ENCODE assay signal across 1 cellular context in the genomic region with DNA sequence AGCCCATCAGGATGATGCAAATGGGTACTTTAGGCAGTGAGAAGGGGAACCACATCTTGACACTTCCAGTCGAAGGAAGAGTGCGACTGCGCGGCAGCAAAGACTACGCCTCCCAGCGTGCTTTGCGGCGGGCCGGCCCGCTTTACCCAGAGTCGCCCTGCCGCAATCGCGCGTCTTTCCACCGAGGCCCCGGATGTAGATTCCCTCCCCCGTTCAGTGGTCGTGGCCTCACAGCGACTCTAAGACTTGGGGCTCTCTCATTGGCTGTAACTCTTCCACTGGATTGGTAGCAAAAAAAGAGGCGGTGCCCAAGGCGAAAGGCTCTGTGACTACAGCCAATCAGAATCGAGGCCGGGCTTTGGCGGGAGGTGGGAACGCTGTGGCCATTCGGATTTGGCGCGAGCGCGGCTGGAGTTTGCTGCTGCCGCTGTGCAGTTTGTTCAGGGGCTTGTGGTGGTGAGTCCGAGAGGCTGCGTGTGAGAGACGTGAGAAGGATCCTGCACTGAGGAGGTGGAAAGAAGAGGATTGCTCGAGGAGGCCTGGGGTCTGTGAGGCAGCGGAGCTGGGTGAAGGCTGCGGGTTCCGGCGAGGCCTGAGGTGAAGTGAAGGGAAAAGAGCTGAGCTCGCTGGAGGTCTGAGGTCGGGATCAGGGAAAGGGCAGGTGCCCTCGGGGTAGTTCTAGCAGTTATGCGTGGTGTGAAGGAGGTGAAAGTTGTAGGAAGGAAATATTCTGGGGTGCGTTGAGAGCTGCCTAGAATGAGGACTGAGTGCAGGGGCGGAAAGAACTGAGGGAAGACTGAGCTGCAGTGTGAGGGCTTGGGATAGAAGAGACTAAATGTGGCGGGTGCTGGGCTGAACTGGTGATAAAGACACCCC.
TF ChIP-seq lines count a peak whose summit lies in the region.

A gene with protein sequence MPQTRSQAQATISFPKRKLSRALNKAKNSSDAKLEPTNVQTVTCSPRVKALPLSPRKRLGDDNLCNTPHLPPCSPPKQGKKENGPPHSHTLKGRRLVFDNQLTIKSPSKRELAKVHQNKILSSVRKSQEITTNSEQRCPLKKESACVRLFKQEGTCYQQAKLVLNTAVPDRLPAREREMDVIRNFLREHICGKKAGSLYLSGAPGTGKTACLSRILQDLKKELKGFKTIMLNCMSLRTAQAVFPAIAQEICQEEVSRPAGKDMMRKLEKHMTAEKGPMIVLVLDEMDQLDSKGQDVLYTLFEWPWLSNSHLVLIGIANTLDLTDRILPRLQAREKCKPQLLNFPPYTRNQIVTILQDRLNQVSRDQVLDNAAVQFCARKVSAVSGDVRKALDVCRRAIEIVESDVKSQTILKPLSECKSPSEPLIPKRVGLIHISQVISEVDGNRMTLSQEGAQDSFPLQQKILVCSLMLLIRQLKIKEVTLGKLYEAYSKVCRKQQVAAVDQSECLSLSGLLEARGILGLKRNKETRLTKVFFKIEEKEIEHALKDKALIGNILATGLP (plus strand): TSS at position 386 of the 876 bp plus-strand sequence. CDS start 1,542 bp downstream, outside the sequence.

TF ChIP-seq in HepG2, 621 proteins besides CTCF, POLR2A, EP300 and RAD21 (continued from another document and continues in another):
- TF ChIP-seq, protein P1, sequence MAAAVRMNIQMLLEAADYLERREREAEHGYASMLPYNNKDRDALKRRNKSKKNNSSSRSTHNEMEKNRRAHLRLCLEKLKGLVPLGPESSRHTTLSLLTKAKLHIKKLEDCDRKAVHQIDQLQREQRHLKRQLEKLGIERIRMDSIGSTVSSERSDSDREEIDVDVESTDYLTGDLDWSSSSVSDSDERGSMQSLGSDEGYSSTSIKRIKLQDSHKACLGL (CRISPR knock-in tag; IDR thresholded peaks at IDR 0.05): peak; percentile 94
- peak; percentile 94; the same call in 1 of the 2 replicates for TF ChIP-seq DMAP1 (CRISPR knock-in tag; IDR thresholded peaks at IDR 0.05)
- no peak for TF ChIP-seq MAFG (CRISPR knock-in tag; IDR thresholded peaks at IDR 0.05)
- TF ChIP-seq, protein P2, sequence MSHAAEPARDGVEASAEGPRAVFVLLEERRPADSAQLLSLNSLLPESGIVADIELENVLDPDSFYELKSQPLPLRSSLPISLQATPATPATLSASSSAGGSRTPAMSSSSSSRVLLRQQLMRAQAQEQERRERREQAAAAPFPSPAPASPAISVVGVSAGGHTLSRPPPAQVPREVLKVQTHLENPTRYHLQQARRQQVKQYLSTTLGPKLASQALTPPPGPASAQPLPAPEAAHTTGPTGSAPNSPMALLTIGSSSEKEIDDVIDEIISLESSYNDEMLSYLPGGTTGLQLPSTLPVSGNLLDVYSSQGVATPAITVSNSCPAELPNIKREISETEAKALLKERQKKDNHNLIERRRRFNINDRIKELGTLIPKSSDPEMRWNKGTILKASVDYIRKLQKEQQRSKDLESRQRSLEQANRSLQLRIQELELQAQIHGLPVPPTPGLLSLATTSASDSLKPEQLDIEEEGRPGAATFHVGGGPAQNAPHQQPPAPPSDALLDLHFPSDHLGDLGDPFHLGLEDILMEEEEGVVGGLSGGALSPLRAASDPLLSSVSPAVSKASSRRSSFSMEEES (CRISPR knock-in tag; IDR thresholded peaks at IDR 0.05): no peak; the same call in 1 of the 2 replicates
- no peak for TF ChIP-seq ZNF234 (CRISPR knock-in tag; conservative IDR thresholded peaks at IDR 0.05)
- TF ChIP-seq ZFAT (CRISPR knock-in tag; conservative IDR thresholded peaks at IDR 0.05): 0 out of 2 replicates have a peak, but pooled peaks have one; percentile 33
- TF ChIP-seq TGIF2 (CRISPR knock-in tag; IDR thresholded peaks at IDR 0.05): peak; percentile 98
- TF ChIP-seq, protein P3, sequence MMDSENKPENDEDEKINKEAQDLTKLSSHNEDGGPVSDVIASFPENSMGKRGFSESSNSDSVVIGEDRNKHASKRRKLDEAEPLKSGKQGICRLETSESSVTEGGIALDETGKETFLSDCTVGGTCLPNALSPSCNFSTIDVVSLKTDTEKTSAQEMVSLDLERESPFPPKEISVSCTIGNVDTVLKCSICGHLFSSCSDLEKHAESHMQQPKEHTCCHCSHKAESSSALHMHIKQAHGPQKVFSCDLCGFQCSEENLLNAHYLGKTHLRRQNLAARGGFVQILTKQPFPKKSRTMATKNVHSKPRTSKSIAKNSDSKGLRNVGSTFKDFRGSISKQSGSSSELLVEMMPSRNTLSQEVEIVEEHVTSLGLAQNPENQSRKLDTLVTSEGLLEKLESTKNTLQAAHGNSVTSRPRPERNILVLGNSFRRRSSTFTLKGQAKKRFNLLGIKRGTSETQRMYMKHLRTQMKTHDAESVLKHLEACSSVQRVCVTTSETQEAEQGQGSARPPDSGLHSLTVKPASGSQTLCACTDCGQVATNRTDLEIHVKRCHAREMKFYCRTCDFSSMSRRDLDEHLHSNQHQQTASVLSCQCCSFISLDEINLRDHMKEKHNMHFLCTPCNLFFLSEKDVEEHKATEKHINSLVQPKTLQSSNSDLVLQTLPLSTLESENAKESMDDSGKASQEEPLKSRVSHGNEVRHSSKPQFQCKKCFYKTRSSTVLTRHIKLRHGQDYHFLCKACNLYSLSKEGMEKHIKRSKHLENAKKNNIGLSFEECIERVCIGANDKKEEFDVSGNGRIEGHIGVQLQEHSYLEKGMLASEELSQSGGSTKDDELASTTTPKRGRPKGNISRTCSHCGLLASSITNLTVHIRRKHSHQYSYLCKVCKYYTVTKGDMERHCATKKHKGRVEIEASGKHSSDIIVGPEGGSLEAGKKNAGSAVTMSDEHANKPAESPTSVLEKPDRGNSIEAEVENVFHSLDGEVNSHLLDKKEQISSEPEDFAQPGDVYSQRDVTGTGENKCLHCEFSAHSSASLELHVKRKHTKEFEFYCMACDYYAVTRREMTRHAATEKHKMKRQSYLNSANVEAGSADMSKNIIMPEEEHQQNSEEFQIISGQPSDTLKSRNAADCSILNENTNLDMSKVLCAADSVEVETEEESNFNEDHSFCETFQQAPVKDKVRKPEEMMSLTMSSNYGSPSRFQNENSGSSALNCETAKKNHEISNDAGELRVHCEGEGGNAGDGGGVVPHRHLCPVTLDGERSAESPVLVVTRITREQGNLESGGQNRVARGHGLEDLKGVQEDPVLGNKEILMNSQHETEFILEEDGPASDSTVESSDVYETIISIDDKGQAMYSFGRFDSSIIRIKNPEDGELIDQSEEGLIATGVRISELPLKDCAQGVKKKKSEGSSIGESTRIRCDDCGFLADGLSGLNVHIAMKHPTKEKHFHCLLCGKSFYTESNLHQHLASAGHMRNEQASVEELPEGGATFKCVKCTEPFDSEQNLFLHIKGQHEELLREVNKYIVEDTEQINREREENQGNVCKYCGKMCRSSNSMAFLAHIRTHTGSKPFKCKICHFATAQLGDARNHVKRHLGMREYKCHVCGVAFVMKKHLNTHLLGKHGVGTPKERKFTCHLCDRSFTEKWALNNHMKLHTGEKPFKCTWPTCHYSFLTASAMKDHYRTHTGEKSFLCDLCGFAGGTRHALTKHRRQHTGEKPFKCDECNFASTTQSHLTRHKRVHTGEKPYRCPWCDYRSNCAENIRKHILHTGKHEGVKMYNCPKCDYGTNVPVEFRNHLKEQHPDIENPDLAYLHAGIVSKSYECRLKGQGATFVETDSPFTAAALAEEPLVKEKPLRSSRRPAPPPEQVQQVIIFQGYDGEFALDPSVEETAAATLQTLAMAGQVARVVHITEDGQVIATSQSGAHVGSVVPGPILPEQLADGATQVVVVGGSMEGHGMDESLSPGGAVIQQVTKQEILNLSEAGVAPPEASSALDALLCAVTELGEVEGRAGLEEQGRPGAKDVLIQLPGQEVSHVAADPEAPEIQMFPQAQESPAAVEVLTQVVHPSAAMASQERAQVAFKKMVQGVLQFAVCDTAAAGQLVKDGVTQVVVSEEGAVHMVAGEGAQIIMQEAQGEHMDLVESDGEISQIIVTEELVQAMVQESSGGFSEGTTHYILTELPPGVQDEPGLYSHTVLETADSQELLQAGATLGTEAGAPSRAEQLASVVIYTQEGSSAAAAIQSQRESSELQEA (CRISPR knock-in tag; IDR thresholded peaks at IDR 0.05; ENCODE audit: not compliant biosample characterization): peak; percentile 81
- TF ChIP-seq ZNF766 (CRISPR knock-in tag; IDR thresholded peaks at IDR 0.05; ENCODE audit: borderline replicate concordance): no peak; the same call in 1 of the 2 replicates
- TF ChIP-seq, protein P4, sequence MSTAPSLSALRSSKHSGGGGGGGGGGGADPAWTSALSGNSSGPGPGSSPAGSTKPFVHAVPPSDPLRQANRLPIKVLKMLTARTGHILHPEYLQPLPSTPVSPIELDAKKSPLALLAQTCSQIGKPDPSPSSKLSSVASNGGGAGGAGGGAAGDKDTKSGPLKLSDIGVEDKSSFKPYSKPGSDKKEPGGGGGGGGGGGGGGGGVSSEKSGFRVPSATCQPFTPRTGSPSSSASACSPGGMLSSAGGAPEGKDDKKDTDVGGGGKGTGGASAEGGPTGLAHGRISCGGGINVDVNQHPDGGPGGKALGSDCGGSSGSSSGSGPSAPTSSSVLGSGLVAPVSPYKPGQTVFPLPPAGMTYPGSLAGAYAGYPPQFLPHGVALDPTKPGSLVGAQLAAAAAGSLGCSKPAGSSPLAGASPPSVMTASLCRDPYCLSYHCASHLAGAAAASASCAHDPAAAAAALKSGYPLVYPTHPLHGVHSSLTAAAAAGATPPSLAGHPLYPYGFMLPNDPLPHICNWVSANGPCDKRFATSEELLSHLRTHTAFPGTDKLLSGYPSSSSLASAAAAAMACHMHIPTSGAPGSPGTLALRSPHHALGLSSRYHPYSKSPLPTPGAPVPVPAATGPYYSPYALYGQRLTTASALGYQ (CRISPR knock-in tag; IDR thresholded peaks at IDR 0.05): 0 out of 2 replicates have a peak, but pooled peaks have one; percentile 30
- TF ChIP-seq MZF1 (CRISPR knock-in tag; IDR thresholded peaks at IDR 0.05; ENCODE audit: borderline replicate concordance): no peak
- TF ChIP-seq ZNF737 (CRISPR knock-in tag; IDR thresholded peaks at IDR 0.05; ENCODE audit: borderline replicate concordance): no peak
- TF ChIP-seq ZFYVE20 (CRISPR knock-in tag; IDR thresholded peaks at IDR 0.05; ENCODE audit: borderline replicate concordance, low read depth): no peak
- TF ChIP-seq, protein P5, sequence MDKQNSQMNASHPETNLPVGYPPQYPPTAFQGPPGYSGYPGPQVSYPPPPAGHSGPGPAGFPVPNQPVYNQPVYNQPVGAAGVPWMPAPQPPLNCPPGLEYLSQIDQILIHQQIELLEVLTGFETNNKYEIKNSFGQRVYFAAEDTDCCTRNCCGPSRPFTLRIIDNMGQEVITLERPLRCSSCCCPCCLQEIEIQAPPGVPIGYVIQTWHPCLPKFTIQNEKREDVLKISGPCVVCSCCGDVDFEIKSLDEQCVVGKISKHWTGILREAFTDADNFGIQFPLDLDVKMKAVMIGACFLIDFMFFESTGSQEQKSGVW (CRISPR knock-in tag; IDR thresholded peaks at IDR 0.05; ENCODE audit: borderline replicate concordance): no peak
- TF ChIP-seq NCOR1 (IDR thresholded peaks at IDR 0.05; ENCODE audit: borderline replicate concordance, low read length): peak; percentile 15; the same call in 1 of the 2 replicates
- TF ChIP-seq, protein P6, sequence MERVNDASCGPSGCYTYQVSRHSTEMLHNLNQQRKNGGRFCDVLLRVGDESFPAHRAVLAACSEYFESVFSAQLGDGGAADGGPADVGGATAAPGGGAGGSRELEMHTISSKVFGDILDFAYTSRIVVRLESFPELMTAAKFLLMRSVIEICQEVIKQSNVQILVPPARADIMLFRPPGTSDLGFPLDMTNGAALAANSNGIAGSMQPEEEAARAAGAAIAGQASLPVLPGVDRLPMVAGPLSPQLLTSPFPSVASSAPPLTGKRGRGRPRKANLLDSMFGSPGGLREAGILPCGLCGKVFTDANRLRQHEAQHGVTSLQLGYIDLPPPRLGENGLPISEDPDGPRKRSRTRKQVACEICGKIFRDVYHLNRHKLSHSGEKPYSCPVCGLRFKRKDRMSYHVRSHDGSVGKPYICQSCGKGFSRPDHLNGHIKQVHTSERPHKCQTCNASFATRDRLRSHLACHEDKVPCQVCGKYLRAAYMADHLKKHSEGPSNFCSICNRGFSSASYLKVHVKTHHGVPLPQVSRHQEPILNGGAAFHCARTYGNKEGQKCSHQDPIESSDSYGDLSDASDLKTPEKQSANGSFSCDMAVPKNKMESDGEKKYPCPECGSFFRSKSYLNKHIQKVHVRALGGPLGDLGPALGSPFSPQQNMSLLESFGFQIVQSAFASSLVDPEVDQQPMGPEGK (CRISPR knock-in tag; IDR thresholded peaks at IDR 0.05): no peak; the same call in 1 of the 2 replicates
- TF ChIP-seq, protein P7, sequence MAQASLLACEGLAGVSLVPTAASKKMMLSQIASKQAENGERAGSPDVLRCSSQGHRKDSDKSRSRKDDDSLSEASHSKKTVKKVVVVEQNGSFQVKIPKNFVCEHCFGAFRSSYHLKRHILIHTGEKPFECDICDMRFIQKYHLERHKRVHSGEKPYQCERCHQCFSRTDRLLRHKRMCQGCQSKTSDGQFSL (CRISPR knock-in tag; IDR thresholded peaks at IDR 0.05): no peak
- TF ChIP-seq ZSCAN20 (CRISPR knock-in tag; IDR thresholded peaks at IDR 0.05; ENCODE audit: borderline replicate concordance): no peak
- 0 out of 2 replicates have a peak, but pooled peaks have one; percentile 55 for TF ChIP-seq SSRP1 (CRISPR knock-in tag; IDR thresholded peaks at IDR 0.05)
- TF ChIP-seq SRSF4 (IDR thresholded peaks at IDR 0.05; ENCODE audit: low read depth, low read length, poor library complexity, severe bottlenecking): no peak
- peak; percentile 48 for TF ChIP-seq SALL2 (CRISPR knock-in tag; IDR thresholded peaks at IDR 0.05)
- TF ChIP-seq ZKSCAN8 (CRISPR knock-in tag; IDR thresholded peaks at IDR 0.05; ENCODE audit: borderline replicate concordance): 0 out of 2 replicates have a peak, but pooled peaks have one; percentile 7
- peak; percentile 71; the same call in 1 of the 2 replicates for TF ChIP-seq ZNF329 (CRISPR knock-in tag; IDR thresholded peaks at IDR 0.05; ENCODE audit: low read depth)
- TF ChIP-seq, protein P8, sequence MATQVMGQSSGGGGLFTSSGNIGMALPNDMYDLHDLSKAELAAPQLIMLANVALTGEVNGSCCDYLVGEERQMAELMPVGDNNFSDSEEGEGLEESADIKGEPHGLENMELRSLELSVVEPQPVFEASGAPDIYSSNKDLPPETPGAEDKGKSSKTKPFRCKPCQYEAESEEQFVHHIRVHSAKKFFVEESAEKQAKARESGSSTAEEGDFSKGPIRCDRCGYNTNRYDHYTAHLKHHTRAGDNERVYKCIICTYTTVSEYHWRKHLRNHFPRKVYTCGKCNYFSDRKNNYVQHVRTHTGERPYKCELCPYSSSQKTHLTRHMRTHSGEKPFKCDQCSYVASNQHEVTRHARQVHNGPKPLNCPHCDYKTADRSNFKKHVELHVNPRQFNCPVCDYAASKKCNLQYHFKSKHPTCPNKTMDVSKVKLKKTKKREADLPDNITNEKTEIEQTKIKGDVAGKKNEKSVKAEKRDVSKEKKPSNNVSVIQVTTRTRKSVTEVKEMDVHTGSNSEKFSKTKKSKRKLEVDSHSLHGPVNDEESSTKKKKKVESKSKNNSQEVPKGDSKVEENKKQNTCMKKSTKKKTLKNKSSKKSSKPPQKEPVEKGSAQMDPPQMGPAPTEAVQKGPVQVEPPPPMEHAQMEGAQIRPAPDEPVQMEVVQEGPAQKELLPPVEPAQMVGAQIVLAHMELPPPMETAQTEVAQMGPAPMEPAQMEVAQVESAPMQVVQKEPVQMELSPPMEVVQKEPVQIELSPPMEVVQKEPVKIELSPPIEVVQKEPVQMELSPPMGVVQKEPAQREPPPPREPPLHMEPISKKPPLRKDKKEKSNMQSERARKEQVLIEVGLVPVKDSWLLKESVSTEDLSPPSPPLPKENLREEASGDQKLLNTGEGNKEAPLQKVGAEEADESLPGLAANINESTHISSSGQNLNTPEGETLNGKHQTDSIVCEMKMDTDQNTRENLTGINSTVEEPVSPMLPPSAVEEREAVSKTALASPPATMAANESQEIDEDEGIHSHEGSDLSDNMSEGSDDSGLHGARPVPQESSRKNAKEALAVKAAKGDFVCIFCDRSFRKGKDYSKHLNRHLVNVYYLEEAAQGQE (IDR thresholded peaks at IDR 0.05; ENCODE audit: borderline replicate concordance in 1 of 2, low read depth in 1 of 2, low read length in 2 of 2): peak in 1 of 2 experiments; percentile 58; a peak in 2 of 4 replicates
- TF ChIP-seq ZNF550 (CRISPR knock-in tag; IDR thresholded peaks at IDR 0.05; ENCODE audit: borderline replicate concordance): peak; percentile 89; the same call in 1 of the 2 replicates
- peak; percentile 57; the same call in 1 of the 2 replicates for TF ChIP-seq ZNF224 (CRISPR knock-in tag; IDR thresholded peaks at IDR 0.05)
- TF ChIP-seq ZNF138 (CRISPR knock-in tag; IDR thresholded peaks at IDR 0.05; ENCODE audit: low read depth): no peak
- TF ChIP-seq NR3C1 (CRISPR knock-in tag; IDR thresholded peaks at IDR 0.05): no peak
